In genomic region chr10:35608317-35608672, GRCh38 we compare ENCODE assay signal across 16 cellular contexts. TPM values are rescaled to one million over a fixed set of nuclear protein-coding genes. Genes with fewer than 3 reads are reported as not detected.
DNase-seq lines count a peak whose midpoint lies in the region; ATAC-seq and TF ChIP-seq lines count a peak whose summit lies in the region.
"Had no signal": no experiment of that assay in that cellular context is flagged by ENCODE, and none has a peak within 500 bp of the region (broad histone marks: within the 10 kb centered on the region; RNA-seq: fewer than 3 reads in every experiment).

No MANE protein-coding gene starts in this region.

- TF ChIP-seq CTCF in heart right ventricle (IDR thresholded peaks at IDR 0.05) (no peak), brain microvascular endothelial cell (IDR thresholded peaks at IDR 0.05; ENCODE audit: low read depth, low read length, missing control alignments) (no peak), lower lobe of right lung (IDR thresholded peaks at IDR 0.05) (no peak), upper lobe of left lung (IDR thresholded peaks at IDR 0.05) (no peak)

- ATAC-seq in heart right ventricle (peak in 1 of 8 donors; percentile 20), lower lobe of right lung (no peak), upper lobe of left lung (ENCODE audit: low FRiP score in 2 of 2) (no peak), HG03432 (IDR thresholded peaks at IDR 0.05; ENCODE audit: unreplicated experiment) (no peak), GM21423 (IDR thresholded peaks at IDR 0.05; ENCODE audit: unreplicated experiment) (no peak), GM21526 (IDR thresholded peaks at IDR 0.05; ENCODE audit: low FRiP score, unreplicated experiment) (no peak)

- no peak for TF ChIP-seq POLR2A in upper lobe of left lung (IDR thresholded peaks at IDR 0.05)

- intact Hi-C loops in heart right ventricle (cut with DNase I) (loop anchor here in 1 of 10 donors (10.0 kb wide), 1 partner anchor 363 kb away; no protein-coding TSS in a partner anchor), cardiac septum (cut with DNase I) (no loop called here), lower lobe of right lung (cut with DNase I) (no loop called here)

- TF ChIP-seq EP300 in upper lobe of left lung (IDR thresholded peaks at IDR 0.05) = no peak

- in situ Hi-C loops in brain microvascular endothelial cell (cut with HindIII; ENCODE audit: low pct_ligation_motif_present, low sequenced_read_pairs) = no loop called here

- peak overlapping the region; percentile 40 to 73 (median 53) for H3K4me3 ChIP-seq in heart right ventricle
- peak overlapping the region; percentile 52 for H3K4me3 ChIP-seq in brain microvascular endothelial cell (ENCODE audit: low read depth, low read length)
- peak overlapping the region; percentile 52 for H3K4me3 ChIP-seq in lower lobe of right lung
- H3K4me3 ChIP-seq in upper lobe of left lung = peak overlapping the region in 3 of 4 donors; percentile 36 to 52 (median 50)
- H3K4me3 ChIP-seq: neural progenitor cell had no signal

- no peak for DNase-seq in heart right ventricle
- no peak for DNase-seq in cardiac septum (ENCODE audit: low spot score)
- DNase-seq in brain microvascular endothelial cell = no peak
- DNase-seq in lower lobe of right lung = no peak
- peak in 1 of 2 donors; percentile 77 for DNase-seq in upper lobe of left lung
- DNase-seq: activated CD4-positive, alpha-beta memory T cell treated with anti-CD3 and anti-CD28 coated beads, Interleukin-2, amount 10 ng/mL, durations not matched to agents 7 days and 5 days; activated effector memory CD4-positive, alpha-beta T cell treated with Interleukin-2 at 50 U/mL for 16 hours; NCI-H1048; NCI-H524 treated with DMSO at 0.1 percent for 48 hours; trophoblast cell had no signal

- H3K4me1 ChIP-seq in heart right ventricle (peaks cover 0 to 11% (median 10%) of the 10 kb centered on the region in 9 donors), lower lobe of right lung (peaks cover 6% of the 10 kb centered on the region), upper lobe of left lung (peaks cover 9 to 16% (median 11%) of the 10 kb centered on the region in 4 donors)
- H3K4me1 ChIP-seq: neural progenitor cell had no signal

- H3K27ac ChIP-seq in heart right ventricle = no peak overlapping the region
- H3K27ac ChIP-seq in brain microvascular endothelial cell = no peak overlapping the region
- no peak overlapping the region for H3K27ac ChIP-seq in lower lobe of right lung
- no peak overlapping the region for H3K27ac ChIP-seq in upper lobe of left lung
- H3K27ac ChIP-seq: neural progenitor cell had no signal

- WGBS in heart right ventricle, 2 donors = 46 to 64% methylated on average over 17 to 19 of the region's 19 CpGs
- WGBS in upper lobe of left lung, 2 donors = 70% methylated on average over 15 of the region's 19 CpGs; no CpG with 5 or more reads in 1 of the 2 donors

- H3K27me3 ChIP-seq in heart right ventricle (peaks cover 0 to 66% (median 36%) of the 10 kb centered on the region in 7 donors), brain microvascular endothelial cell (replicated peaks) (no peaks in the 10 kb centered on the region), lower lobe of right lung (ENCODE audit: low read depth) (peaks cover 32% of the 10 kb centered on the region), upper lobe of left lung (peaks cover 0 to 13% (median 7%) of the 10 kb centered on the region in 4 donors)
- H3K27me3 ChIP-seq: neural progenitor cell had no signal

- no peaks in the 10 kb centered on the region for H3K36me3 ChIP-seq in heart right ventricle
- no peaks in the 10 kb centered on the region for H3K36me3 ChIP-seq in brain microvascular endothelial cell (replicated peaks)
- no peaks in the 10 kb centered on the region for H3K36me3 ChIP-seq in lower lobe of right lung
- H3K36me3 ChIP-seq in upper lobe of left lung = no peaks in the 10 kb centered on the region
- H3K36me3 ChIP-seq: neural progenitor cell had no signal

- H3K9me3 ChIP-seq in heart right ventricle (no peaks in the 10 kb centered on the region), lower lobe of right lung (no peaks in the 10 kb centered on the region), upper lobe of left lung (no peaks in the 10 kb centered on the region)

RNA-seq across cellular contexts. Expression of gene GJD4, which starts 3.2 kb away (rescaled TPM):
- total RNA-seq in heart right ventricle (not detected), cardiac septum (not detected), lower lobe of right lung (not detected), upper lobe of left lung (not detected)
- polyA plus RNA-seq in heart right ventricle = under 1 TPM in 1 of 2 donors, not detected in 1; 0.03 TPM
- total RNA-seq: activated CD4-positive, alpha-beta memory T cell treated with anti-CD3 and anti-CD28 coated beads, Interleukin-2, amount 10 ng/mL, durations not matched to agents 7 days and 5 days; bronchial epithelial cell; lung microvascular endothelial cell had no signal

RNA-seq across cellular contexts. Expression of gene FZD8, which starts 33.8 kb away (rescaled TPM):
- total RNA-seq in heart right ventricle (10 to 100 TPM in 3 of 10 donors, 1 to 10 TPM in 7; 3.0 to 19.5 (median 6.4) TPM), cardiac septum (7.7 TPM), lower lobe of right lung (13.3 TPM), upper lobe of left lung (10 to 100 TPM in 5 of 6 donors, 1 to 10 TPM in 1; 2.1 to 26.3 (median 21.0) TPM)
- 1 to 10 TPM; 1.7 to 4.8 TPM for polyA plus RNA-seq in heart right ventricle
